8 cellular contexts compared by ENCODE assay signal in the genomic region with DNA sequence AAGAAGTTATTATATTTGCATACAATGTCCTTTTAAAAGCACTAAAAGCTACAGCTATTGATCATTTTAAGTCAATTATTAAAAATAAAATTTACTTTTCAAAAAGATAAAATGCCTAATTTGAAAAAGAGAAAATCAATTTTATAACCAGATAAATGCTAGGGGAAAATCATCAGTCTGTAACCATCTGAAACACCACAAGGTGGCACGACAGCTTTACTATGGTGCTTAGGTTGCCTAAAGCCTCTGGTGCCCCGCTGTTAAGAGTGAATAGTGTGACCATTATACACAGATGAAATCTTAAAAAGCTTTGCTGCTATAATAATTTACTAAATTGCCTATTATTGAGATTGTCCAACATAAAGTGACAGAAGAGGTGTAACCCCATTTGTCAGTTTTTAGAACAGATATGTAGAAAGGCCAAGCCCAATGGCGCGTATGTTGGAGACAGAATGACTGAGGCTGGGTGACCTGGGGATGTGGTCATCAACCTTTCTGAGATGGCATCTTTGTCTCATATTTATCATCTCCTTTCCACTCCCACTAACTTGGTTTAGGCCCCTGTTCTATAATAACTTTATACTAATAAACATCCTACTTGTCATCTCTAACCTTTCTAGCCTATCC.
DNase-seq lines count a peak whose midpoint lies in the region; ATAC-seq and TF ChIP-seq lines count a peak whose summit lies in the region.

No MANE protein-coding gene starts in this region.

- TF ChIP-seq CTCF in C4-2B (conservative IDR thresholded peaks at IDR 0.05): peak; percentile 72
- peak; percentile 74 for TF ChIP-seq CTCF in MCF 10A (IDR thresholded peaks at IDR 0.05; ENCODE audit: unreplicated experiment)
- peak; percentile 35 to 52 (median 43) for TF ChIP-seq CTCF in uterus (IDR thresholded peaks at IDR 0.05)

- no peak for TF ChIP-seq POLR2A in uterus (IDR thresholded peaks at IDR 0.05)

- no peak overlapping the region for H3K4me3 Mint-ChIP-seq in MCF 10A (ENCODE audit: unreplicated experiment)

- no peak overlapping the region for H3K4me3 ChIP-seq in uterus

- no TSS peak for BruUV-seq in MCF 10A (replicated peaks; lab: Mats Ljungman, UMichigan)

- H3K9me3 ChIP-seq in uterus: no peaks in the 10 kb centered on the region

- intact Hi-C loops in MCF 10A (cut with micrococcal nuclease): loop anchor here (1.0 kb wide), 2 partner anchors 93 to 184 kb away; no protein-coding TSS in a partner anchor
- intact Hi-C loops in left colon (cut with DNase I, micrococcal nuclease): loop anchor here in 1 of 2 donors (5.0 kb wide), 1 partner anchor 182 kb away; no protein-coding TSS in a partner anchor
- intact Hi-C loops in uterus (cut with DNase I; ENCODE audit: low total_unique reads): no loop called here

- POLR2A ChIA-PET in MCF 10A (lab: Yijun Ruan, JAX): interaction anchor here (0.8 to 1.1 kb wide), 2 partner anchors 184 to 227 kb away, joined by 3 to 5 read pairs; no protein-coding TSS in a partner anchor

- no peaks in the 10 kb centered on the region for H3K36me3 Mint-ChIP-seq in MCF 10A (ENCODE audit: insufficient read depth, unreplicated experiment)

- H3K4me1 ChIP-seq in uterus: no peaks in the 10 kb centered on the region

- H3K27ac ChIP-seq in C4-2B: no peak overlapping the region
- no peak overlapping the region for H3K27ac ChIP-seq in uterus

- DNase-seq in NCI-H2107 treated with DMSO at 0.1 percent for 48 hours (lab: John Stamatoyannopoulos, UW; ENCODE audit: unreplicated experiment): peak; percentile 44
- DNase-seq in MCF 10A (ENCODE audit: unreplicated experiment): peak; percentile 70
- peak; percentile 25 to 32 for DNase-seq in left colon
- no peak for DNase-seq in uterus

- no peaks in the 10 kb centered on the region for H3K9me3 Mint-ChIP-seq in MCF 10A (ENCODE audit: unreplicated experiment)

- CTCF ChIA-PET in MCF 10A (lab: Yijun Ruan, JAX): interaction anchor here (0.5 to 16.1 kb wide), 51 partner anchors 8 to 1877 kb away, joined by 3 to 357 read pairs (median 4); no protein-coding TSS in a partner anchor

- no peak overlapping the region for H3K27ac Mint-ChIP-seq in MCF 10A (ENCODE audit: low read depth, unreplicated experiment)

- H3K36me3 ChIP-seq in uterus: no peaks in the 10 kb centered on the region

- ATAC-seq in GM18498 (IDR thresholded peaks at IDR 0.05; ENCODE audit: unreplicated experiment): peak; percentile 89
- peak; percentile 61 for ATAC-seq in HG02763 (IDR thresholded peaks at IDR 0.05; ENCODE audit: unreplicated experiment)
- ATAC-seq in left colon: peak; percentile 69
- no peak for ATAC-seq in HG02840 (IDR thresholded peaks at IDR 0.05; ENCODE audit: low FRiP score, unreplicated experiment)

- H3K27me3 Mint-ChIP-seq in MCF 10A (ENCODE audit: insufficient read depth, unreplicated experiment): no peaks in the 10 kb centered on the region

- H3K27me3 ChIP-seq in uterus: no peaks in the 10 kb centered on the region

- no peaks in the 10 kb centered on the region for H3K4me1 Mint-ChIP-seq in MCF 10A (ENCODE audit: insufficient read depth, unreplicated experiment)

Comparison
In these comparisons a context has a peak if more than half of its experiments do, and no peak if none do; other contexts are left out.
1. DNase-seq: peak in NCI-H2107 treated with DMSO at 0.1 percent for 48 hours (single experiment), MCF 10A (single experiment) and left colon (2 of 2); none in uterus (0 of 2).
2. Peak in every context shown above with its lines, with median percentiles within 50 percentile points of each other: CTCF ChIP-seq.